Comparison of ENCODE assay signal across 15 cellular contexts in the genomic region with DNA sequence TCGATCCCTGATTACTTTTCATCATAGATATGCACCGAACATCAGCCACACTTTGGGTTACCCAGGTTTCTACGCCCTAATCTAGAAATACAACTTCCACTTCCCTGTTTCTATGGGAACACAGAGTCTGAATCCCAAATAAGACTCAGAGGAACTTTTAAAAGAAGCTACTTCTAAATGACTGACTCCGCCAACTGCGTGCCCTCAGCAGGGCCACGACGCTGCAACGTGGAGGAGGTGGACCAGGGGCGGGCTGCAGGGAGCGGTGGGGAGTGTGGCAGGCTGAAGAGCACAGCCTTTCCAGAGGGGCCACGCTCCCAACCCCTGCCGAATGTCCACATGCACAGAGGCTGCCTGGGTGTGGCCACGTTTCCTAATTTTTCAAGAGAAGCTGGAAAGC.
DNase-seq lines count a peak whose midpoint lies in the region; ATAC-seq, FAIRE-seq and TF ChIP-seq lines count a peak whose summit lies in the region.
"Had no signal": no experiment of that assay in that cellular context is flagged by ENCODE, and none has a peak within 500 bp of the region (broad histone marks: within the 10 kb centered on the region; RNA-seq: fewer than 3 reads in every experiment).

No MANE protein-coding gene starts in this region.

- peak overlapping the region in 3 of 11 experiments; percentile 7 to 49 (median 46); a peak in 2 of 22 replicates for H3K27ac ChIP-seq in BLaER1 treated with 17β-estradiol and CSF1 and Interleukin-3, amounts not matched to agents 10 nM and 100 nM
- H3K27ac ChIP-seq in body of pancreas (peak overlapping the region in 2 of 4 donors; percentile 41 to 58), kidney (ENCODE audit: low read depth in 2 of 2, low read length in 2 of 2) (no peak overlapping the region)
- no peak overlapping the region for H3K27ac ChIP-seq in CD8-positive, alpha-beta T cell (ENCODE audit: low read depth, low read length)

- peaks cover 12% of the 10 kb centered on the region for H3K9me3 Mint-ChIP-seq in CD8-positive, alpha-beta T cell

- DNase-seq in body of pancreas (no peak), kidney (peak; percentile 43), putamen (ENCODE audit: low spot score) (peak; percentile 56)
- no peak for DNase-seq in activated T-cell treated with anti-CD3 and anti-CD28 coated beads, Interleukin-2, amount 50 U/mL, for 1 hour
- DNase-seq in CD8-positive, alpha-beta T cell: no peak
- DNase-seq in stimulated activated CD4-positive, alpha-beta T cell treated with anti-CD3 and anti-CD28 coated beads, Interleukin-15, amount 100 ng/mL, for 24 hours: no peak
- DNase-seq: ACHN; Calu3; CD4-positive, alpha-beta memory T cell; GF-D8 had no signal

- no peak for TF ChIP-seq POLR2A in body of pancreas (IDR thresholded peaks at IDR 0.05)

- peaks cover 12 to 61% (median 35%) of the 10 kb centered on the region in 10 experiments for H3K4me1 ChIP-seq in BLaER1 treated with 17β-estradiol and CSF1 and Interleukin-3, amounts not matched to agents 10 nM and 100 nM
- H3K4me1 ChIP-seq in body of pancreas: peaks cover 11% of the 10 kb centered on the region
- H3K4me1 ChIP-seq in kidney (ENCODE audit: control insufficient read depth in 1 of 2, insufficient read depth in 1 of 2, low read depth in 1 of 2, low read length in 2 of 2): peaks cover 4 to 9% of the 10 kb centered on the region in 2 donors
- no peaks in the 10 kb centered on the region for H3K4me1 ChIP-seq in CD8-positive, alpha-beta T cell (ENCODE audit: insufficient read depth, low read length)
- H3K4me1 ChIP-seq: BE2C, HAP-1 had no signal

- FAIRE-seq in kidney (lab: Jason Lieb, UNC): no peak
- FAIRE-seq: A204.1 had no signal

- H3K9ac ChIP-seq in BLaER1 treated with 17β-estradiol and CSF1 and Interleukin-3, amounts not matched to agents 10 nM and 100 nM: no peak overlapping the region
- no peak overlapping the region for H3K9ac ChIP-seq in kidney (ENCODE audit: low read length in 2 of 2)

- H3K4me3 ChIP-seq in BLaER1 treated with 17β-estradiol and CSF1 and Interleukin-3, amounts not matched to agents 10 nM and 100 nM: no peak overlapping the region
- H3K4me3 ChIP-seq in body of pancreas (no peak overlapping the region), kidney (ENCODE audit: low read length in 2 of 2) (no peak overlapping the region)
- H3K4me3 ChIP-seq in CD8-positive, alpha-beta T cell (ENCODE audit: low read depth, low read length): no peak overlapping the region
- H3K4me3 ChIP-seq: HAP-1 had no signal

- no peaks in the 10 kb centered on the region for H3K36me3 Mint-ChIP-seq in CD8-positive, alpha-beta T cell
- H3K36me3 Mint-ChIP-seq: CD14-positive monocyte; CD4-positive, alpha-beta memory T cell had no signal

- peaks cover 3% of the 10 kb centered on the region for H3K27me3 Mint-ChIP-seq in CD8-positive, alpha-beta T cell (ENCODE audit: low read depth)
- H3K27me3 Mint-ChIP-seq: CD4-positive, alpha-beta memory T cell had no signal

- TF ChIP-seq CTCF in body of pancreas (IDR thresholded peaks at IDR 0.05) (no peak), kidney (IDR thresholded peaks at IDR 0.05; ENCODE audit: borderline replicate concordance, extremely low read depth, insufficient read depth) (no peak)
- TF ChIP-seq CTCF in CD8-positive, alpha-beta T cell (IDR thresholded peaks at IDR 0.05): no peak

- intact Hi-C loops in body of pancreas (cut with DNase I) (no loop called here), kidney (cut with DNase I) (no loop called here)
- intact Hi-C loops in CD8-positive, alpha-beta T cell (cut with DNase I, micrococcal nuclease): no loop called here

- no peak overlapping the region for H3K27ac Mint-ChIP-seq in CD8-positive, alpha-beta T cell
- H3K27ac Mint-ChIP-seq: CD14-positive monocyte; CD4-positive, alpha-beta memory T cell had no signal

- H4K20me1 ChIP-seq in BLaER1 treated with 17β-estradiol and CSF1 and Interleukin-3, amounts not matched to agents 10 nM and 100 nM: no peaks in the 10 kb centered on the region

- CTCF ChIA-PET in CD8-positive, alpha-beta T cell (lab: Charles Lee): interaction anchor here (1.0 kb wide), 1 partner anchor 23 kb away, joined by 3 read pairs; no protein-coding TSS in a partner anchor

- no peaks in the 10 kb centered on the region for H3K27me3 ChIP-seq in BLaER1 treated with 17β-estradiol and CSF1 and Interleukin-3, amounts not matched to agents 10 nM and 100 nM
- no peaks in the 10 kb centered on the region for H3K27me3 ChIP-seq in body of pancreas
- no peaks in the 10 kb centered on the region for H3K27me3 ChIP-seq in CD8-positive, alpha-beta T cell (ENCODE audit: insufficient read depth, low read length)
- H3K27me3 ChIP-seq: BE2C had no signal

- no peaks in the 10 kb centered on the region for H3K4me1 Mint-ChIP-seq in CD8-positive, alpha-beta T cell (ENCODE audit: low read depth)
- H3K4me1 Mint-ChIP-seq: CD14-positive monocyte; CD4-positive, alpha-beta memory T cell had no signal

- peaks cover 0 to 29% (median 14%) of the 10 kb centered on the region in 11 experiments; a peak in 14 of 22 replicates for H3K9me3 ChIP-seq in BLaER1 treated with 17β-estradiol and CSF1 and Interleukin-3, amounts not matched to agents 10 nM and 100 nM (replicated peaks in 1 of 11)
- H3K9me3 ChIP-seq in body of pancreas (no peaks in the 10 kb centered on the region), kidney (ENCODE audit: control insufficient read depth in 1 of 2, low read length in 2 of 2) (no peaks in the 10 kb centered on the region)
- H3K9me3 ChIP-seq in CD8-positive, alpha-beta T cell (ENCODE audit: low read length): no peaks in the 10 kb centered on the region
- H3K9me3 ChIP-seq: BE2C, HAP-1 had no signal

- no peak overlapping the region for H3K4me3 Mint-ChIP-seq in CD8-positive, alpha-beta T cell
- H3K4me3 Mint-ChIP-seq: CD14-positive monocyte; CD4-positive, alpha-beta memory T cell had no signal

- POLR2A ChIA-PET in CD8-positive, alpha-beta T cell (lab: Charles Lee): no interaction called here

- 68 to 74% methylated on average over 13 of the region's 13 CpGs for WGBS in body of pancreas, 2 donors

- ATAC-seq in body of pancreas: peak; percentile 14
- ATAC-seq in CD8-positive, alpha-beta T cell: no peak

- H3K4me2 ChIP-seq in BLaER1 treated with 17β-estradiol and CSF1 and Interleukin-3, amounts not matched to agents 10 nM and 100 nM: peak overlapping the region; percentile 34 to 78 (median 64); a peak in 21 of 22 replicates

- H3K36me3 ChIP-seq in BLaER1 treated with 17β-estradiol and CSF1 and Interleukin-3, amounts not matched to agents 10 nM and 100 nM: no peaks in the 10 kb centered on the region
- H3K36me3 ChIP-seq in body of pancreas (replicated peaks in 1 of 2; ENCODE audit: insufficient read depth in 1 of 2, low read depth in 2 of 2) (no peaks in the 10 kb centered on the region), kidney (ENCODE audit: control insufficient read depth in 1 of 2, insufficient read depth in 2 of 2, low read length in 2 of 2) (no peaks in the 10 kb centered on the region)
- no peaks in the 10 kb centered on the region for H3K36me3 ChIP-seq in CD8-positive, alpha-beta T cell (ENCODE audit: insufficient read depth, low read length)
- H3K36me3 ChIP-seq: BE2C, HAP-1 had no signal

Comparison
In these comparisons a context has a peak if more than half of its experiments do, and no peak if none do; other contexts are left out.
1. DNase-seq: peak in kidney (single experiment) and putamen (single experiment); none in body of pancreas (0 of 4), activated T-cell treated with anti-CD3 and anti-CD28 coated beads, Interleukin-2, amount 50 U/mL, for 1 hour (single experiment), CD8-positive, alpha-beta T cell (0 of 7) and stimulated activated CD4-positive, alpha-beta T cell treated with anti-CD3 and anti-CD28 coated beads, Interleukin-15, amount 100 ng/mL, for 24 hours (single experiment).